In genomic region chr12:73973486-73973885, GRCh38 we compare ENCODE assay signal across 1 cellular context.
TF ChIP-seq lines count a peak whose summit lies in the region.

No MANE protein-coding gene starts in this region.

TF ChIP-seq in HCT116, 20 proteins besides CTCF, POLR2A, EP300 and RAD21 (continued from another document):
- TF ChIP-seq, protein P1, sequence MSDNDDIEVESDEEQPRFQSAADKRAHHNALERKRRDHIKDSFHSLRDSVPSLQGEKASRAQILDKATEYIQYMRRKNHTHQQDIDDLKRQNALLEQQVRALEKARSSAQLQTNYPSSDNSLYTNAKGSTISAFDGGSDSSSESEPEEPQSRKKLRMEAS (IDR thresholded peaks at IDR 0.05) = no peak
- no peak for TF ChIP-seq EGR1 (IDR thresholded peaks at IDR 0.05; ENCODE audit: low read depth)
- no peak for TF ChIP-seq YY1 (IDR thresholded peaks at IDR 0.05; ENCODE audit: extremely low read depth, insufficient replicate concordance, low read depth, low read length)
- TF ChIP-seq ZNF274 (IDR thresholded peaks at IDR 0.05; ENCODE audit: low read depth, low read length) = no peak
- TF ChIP-seq ZFX (IDR thresholded peaks at IDR 0.05) = no peak
- TF ChIP-seq JUND (IDR thresholded peaks at IDR 0.05) = no peak
- TF ChIP-seq EZH2phosphoT487 (IDR thresholded peaks at IDR 0.05; ENCODE audit: borderline replicate concordance) = no peak
- TF ChIP-seq ELF1 (IDR thresholded peaks at IDR 0.05; ENCODE audit: borderline replicate concordance, low read depth) = no peak
- no peak for TF ChIP-seq POLR2AphosphoS5 (IDR thresholded peaks at IDR 0.05; ENCODE audit: low read depth, low read length)
- TF ChIP-seq REST (IDR thresholded peaks at IDR 0.05; ENCODE audit: low read depth) = no peak
TF ChIP-seq in HCT116: peak in this region for 0.
